ENCODE assay signal across 9 cellular contexts in genomic region chr5:119031047-119031886, GRCh38. TPM values are rescaled to one million over a fixed set of nuclear protein-coding genes. Genes with fewer than 3 reads are reported as not detected.
DNase-seq lines count a peak whose midpoint lies in the region; ATAC-seq and TF ChIP-seq lines count a peak whose summit lies in the region.
"Had no signal": no experiment of that assay in that cellular context is flagged by ENCODE, and none has a peak within 500 bp of the region (broad histone marks: within the 10 kb centered on the region; RNA-seq: fewer than 3 reads in every experiment).

No MANE protein-coding gene starts in this region.

- no peak overlapping the region for H3K4me2 ChIP-seq in H9 (ENCODE audit: insufficient read depth, insufficient read length, low read length)

- no peak overlapping the region for H2BK20ac ChIP-seq in H9 (ENCODE audit: low read depth, low read length, poor library complexity, severe bottlenecking)

- H3K9me3 ChIP-seq in H9 (ENCODE audit: control insufficient read depth, low read depth, low read length): no peaks in the 10 kb centered on the region

- peaks cover 24 to 32% of the 10 kb centered on the region in 2 experiments for H3K4me1 Mint-ChIP-seq in H9
- H3K4me1 Mint-ChIP-seq in naive thymus-derived CD8-positive, alpha-beta T cell: peaks cover 9 to 38% (median 22%) of the 10 kb centered on the region in 4 donors

- H2AK5ac ChIP-seq in H9 (ENCODE audit: insufficient read length, low read length): no peak overlapping the region

- H3K9ac ChIP-seq in H9 (ENCODE audit: extremely low read depth, insufficient read length, low read length): no peak overlapping the region

- DNase-seq in H9 (no peak), caudate nucleus (lab: John Stamatoyannopoulos, UW) (no peak), NCI-H69 (lab: John Stamatoyannopoulos, UW) (no peak)
- DNase-seq in naive thymus-derived CD8-positive, alpha-beta T cell: peak in 3 of 10 donors; percentile 5 to 25 (median 13)
- no peak for DNase-seq in activated CD8-positive, alpha-beta memory T cell treated with anti-CD3 and anti-CD28 coated beads for 24 hours
- DNase-seq: HCEC 1CT, substantia nigra had no signal

- no peak overlapping the region for H3K23ac ChIP-seq in H9 (ENCODE audit: insufficient read length, low read depth, low read length)

- no peak overlapping the region for H2BK120ac ChIP-seq in H9 (ENCODE audit: low read depth, low read length, poor library complexity, severe bottlenecking)

- no peaks in the 10 kb centered on the region; a peak in 1 of 5 replicates for H3K9me3 Mint-ChIP-seq in H9
- no peaks in the 10 kb centered on the region for H3K9me3 Mint-ChIP-seq in naive thymus-derived CD8-positive, alpha-beta T cell

- POLR2A ChIA-PET in naive thymus-derived CD8-positive, alpha-beta T cell (lab: Charles Lee): interaction anchor here (1.8 kb wide), 1 partner anchor 40 kb away, joined by 5 read pairs; the partner anchor contains the start of gene DMXL1

- no peak overlapping the region for H4K5ac ChIP-seq in H9 (ENCODE audit: insufficient read length, low read depth, low read length)

- H2AFZ ChIP-seq in H9 (ENCODE audit: low read length): no peak overlapping the region

- no peak overlapping the region for H3K4ac ChIP-seq in H9 (ENCODE audit: low read depth, low read length)

- H4K8ac ChIP-seq in H9 (replicated peaks; ENCODE audit: insufficient read length, low read depth, low read length): no peak overlapping the region

- H3K18ac ChIP-seq in H9 (ENCODE audit: insufficient read length, low read depth, low read length): no peak overlapping the region

- H3K27ac ChIP-seq in H9 (ENCODE audit: insufficient read length, low read depth, low read length) (no peak overlapping the region), caudate nucleus (ENCODE audit: low read depth, low read length) (no peak overlapping the region)

- peak overlapping the region in 2 of 3 experiments; percentile 2 to 42; a peak in 4 of 7 replicates for H3K27ac Mint-ChIP-seq in H9
- H3K27ac Mint-ChIP-seq in naive thymus-derived CD8-positive, alpha-beta T cell: peak overlapping the region; percentile 37 to 93 (median 76)

- no peaks in the 10 kb centered on the region for H3K27me3 ChIP-seq in H9 (ENCODE audit: insufficient read depth, low read length)

- WGBS in H9 (ENCODE audit: extremely low coverage, insufficient read length, low lambda C conversion rate): no CpG with 5 or more reads among the region's 5 CpGs

- ATAC-seq in GM18907 (IDR thresholded peaks at IDR 0.05; ENCODE audit: unreplicated experiment): peak; percentile 87
- ATAC-seq in HG03571 (IDR thresholded peaks at IDR 0.05; ENCODE audit: unreplicated experiment): peak; percentile 63
- ATAC-seq in naive thymus-derived CD8-positive, alpha-beta T cell: peak in 1 of 2 donors; percentile 59

- no peak overlapping the region for H3K4me3 Mint-ChIP-seq in H9
- peak overlapping the region; percentile 12 to 66 (median 46) for H3K4me3 Mint-ChIP-seq in naive thymus-derived CD8-positive, alpha-beta T cell

- no peaks in the 10 kb centered on the region for H3K23me2 ChIP-seq in H9 (ENCODE audit: insufficient read length, low read depth, low read length, poor library complexity, severe bottlenecking)

- H3K27me3 Mint-ChIP-seq in H9 (ENCODE audit: low read depth): no peaks in the 10 kb centered on the region
- no peaks in the 10 kb centered on the region for H3K27me3 Mint-ChIP-seq in naive thymus-derived CD8-positive, alpha-beta T cell

- H4K20me1 ChIP-seq in H9 (ENCODE audit: control insufficient read depth, insufficient read depth, insufficient read length): no peaks in the 10 kb centered on the region

- H2BK5ac ChIP-seq in H9 (ENCODE audit: insufficient read length, low read length): no peak overlapping the region

- H3K4me1 ChIP-seq in H9 (ENCODE audit: insufficient read depth, low read length): peaks cover 3% of the 10 kb centered on the region; the same call in 1 of the 2 replicates

- H4K91ac ChIP-seq in H9 (ENCODE audit: insufficient read length, low read depth, low read length): no peak overlapping the region

- no peak overlapping the region for H3K14ac ChIP-seq in H9 (ENCODE audit: insufficient read depth, low read length)

- no peak overlapping the region for H3K56ac ChIP-seq in H9 (ENCODE audit: insufficient read length, low read depth, low read length)

- no peak overlapping the region for H2BK12ac ChIP-seq in H9 (ENCODE audit: insufficient read length, low read depth, low read length)

- no peak overlapping the region for H3T11ph ChIP-seq in H9 (ENCODE audit: low read length)

- no peaks in the 10 kb centered on the region for H3K79me1 ChIP-seq in H9 (ENCODE audit: insufficient read depth, low read depth, low read length, poor library complexity, severe bottlenecking)

- no peaks in the 10 kb centered on the region for H3K79me2 ChIP-seq in H9 (ENCODE audit: insufficient read depth, low read length)

- TF ChIP-seq CTCF in H9 (conservative IDR thresholded peaks at IDR 0.05): no peak

- H2BK15ac ChIP-seq in H9 (ENCODE audit: low read depth, low read length): no peak overlapping the region

- no peaks in the 10 kb centered on the region for H3K36me3 Mint-ChIP-seq in H9 (ENCODE audit: insufficient read depth in 1 of 3, low read depth in 3 of 3)
- H3K36me3 Mint-ChIP-seq in naive thymus-derived CD8-positive, alpha-beta T cell: no peaks in the 10 kb centered on the region

RNA-seq across cellular contexts. Expression of gene DMXL1, which starts 39.6 kb away (rescaled TPM):
- total RNA-seq in H9 (2021): 53.8 and 63.5 TPM in 2 replicates
- total RNA-seq in naive thymus-derived CD8-positive, alpha-beta T cell: 10 to 100 TPM; 39.8 to 43.3 TPM
- 10 to 100 TPM; 15.0 to 19.9 (median 18.4) TPM for polyA plus RNA-seq in naive thymus-derived CD8-positive, alpha-beta T cell

RNA-seq across cellular contexts. Expression of gene DTWD2, which starts 42.9 kb away (rescaled TPM):
- 10.1 and 10.8 TPM in 2 replicates for total RNA-seq in H9 (2021)
- total RNA-seq in naive thymus-derived CD8-positive, alpha-beta T cell: 1 to 10 TPM; 3.8 to 4.4 TPM
- polyA plus RNA-seq in naive thymus-derived CD8-positive, alpha-beta T cell: 1 to 10 TPM; 2.9 to 5.2 (median 3.1) TPM

Comparison
In these comparisons a context has a peak if more than half of its experiments do, and no peak if none do; other contexts are left out.
1. H3K4me3 Mint-ChIP-seq: peak in naive thymus-derived CD8-positive, alpha-beta T cell (10 of 10); none in H9 (0 of 2).